8 cellular contexts compared by ENCODE assay signal in the genomic region with DNA sequence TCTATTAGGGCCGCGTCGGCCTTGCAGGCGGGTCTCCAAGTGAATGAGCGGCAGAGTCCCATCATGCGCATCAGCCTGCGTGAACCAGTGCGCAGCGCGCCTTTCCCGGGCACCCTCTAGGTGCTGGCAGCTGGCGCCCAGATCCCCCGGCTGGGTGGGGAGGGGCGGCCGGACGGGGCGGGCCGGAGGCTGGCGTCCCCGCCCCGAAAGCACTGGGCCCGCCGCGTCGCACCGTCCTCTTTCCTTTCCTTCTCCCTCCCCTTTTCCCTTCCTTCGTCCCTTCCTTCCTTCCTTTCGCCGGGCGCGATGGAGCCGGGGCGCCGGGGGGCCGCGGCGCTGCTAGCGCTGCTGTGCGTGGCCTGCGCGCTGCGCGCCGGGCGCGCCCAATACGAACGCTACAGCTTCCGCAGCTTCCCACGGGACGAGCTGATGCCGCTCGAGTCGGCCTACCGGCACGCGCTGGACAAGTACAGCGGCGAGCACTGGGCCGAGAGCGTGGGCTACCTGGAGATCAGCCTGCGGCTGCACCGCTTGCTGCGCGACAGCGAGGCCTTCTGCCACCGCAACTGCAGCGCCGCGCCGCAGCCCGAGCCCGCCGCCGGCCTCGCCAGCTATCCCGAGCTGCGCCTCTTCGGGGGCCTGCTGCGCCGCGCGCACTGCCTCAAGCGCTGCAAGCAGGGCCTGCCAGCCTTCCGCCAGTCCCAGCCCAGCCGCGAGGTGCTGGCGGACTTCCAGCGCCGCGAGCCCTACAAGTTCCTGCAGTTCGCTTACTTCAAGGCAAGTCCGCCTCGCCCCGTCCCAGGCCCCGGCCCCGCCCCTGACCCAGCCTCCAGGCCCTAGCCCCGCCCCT. TPM values are rescaled to one million over a fixed set of nuclear protein-coding genes. Genes with fewer than 3 reads are reported as not detected.
DNase-seq lines count a peak whose midpoint lies in the region; ATAC-seq and TF ChIP-seq lines count a peak whose summit lies in the region.

Gene CRTAP, plus strand, starts transcription at position 243 of the 850 bp plus-strand sequence. Its CDS starts 64 bp downstream, at position 307.

- peak; percentile 84 for ATAC-seq in GM18867 (IDR thresholded peaks at IDR 0.05; ENCODE audit: unreplicated experiment)
- peak; percentile 75 for ATAC-seq in HG03103 (IDR thresholded peaks at IDR 0.05; ENCODE audit: low read depth, unreplicated experiment)

- DNase-seq in AG08396 (ENCODE audit: low spot score) (peak; percentile 93), NCI-H345 treated with DMSO at 0.1 percent for 48 hours (lab: John Stamatoyannopoulos, UW; ENCODE audit: unreplicated experiment) (peak; percentile 52), cerebellum (ENCODE audit: low spot score) (peak; percentile 85), kidney epithelial cell (ENCODE audit: low read depth) (peak; percentile 89)
- DNase-seq in activated CD4-positive, alpha-beta T cell treated with anti-CD3 and anti-CD28 coated beads for 1 hour: peak; percentile 74
- peak; percentile 92 for DNase-seq in stimulated activated CD4-positive, alpha-beta T cell treated with anti-CD3 and anti-CD28 coated beads, Interleukin-15, amount 100 ng/mL, for 24 hours

- H3K27me3 ChIP-seq in kidney epithelial cell (ENCODE audit: control insufficient read depth, insufficient read depth, low read length): no peaks in the 10 kb centered on the region

- H3K4me3 ChIP-seq in kidney epithelial cell (ENCODE audit: low read depth, low read length): peak within 1 kb of the TSS; percentile 44

- no peak for TF ChIP-seq CTCF in kidney epithelial cell (IDR thresholded peaks at IDR 0.05; ENCODE audit: insufficient read depth, low read length, poor library complexity, severe bottlenecking)

- no peaks in the 10 kb centered on the region for H3K36me3 ChIP-seq in kidney epithelial cell (ENCODE audit: control insufficient read depth, insufficient read depth, low read length)

RNA-seq across cellular contexts. Expression of gene CRTAP, which starts in this region (rescaled TPM):
- 23.8 TPM for total RNA-seq in cerebellum
- 297 and 327 TPM in 2 replicates for total RNA-seq in kidney epithelial cell

Comparison
In these comparisons a context has a peak if more than half of its experiments do, and no peak if none do; other contexts are left out.
1. Peak in every context shown above with its lines: DNase-seq, ATAC-seq and H3K4me3 ChIP-seq.
2. RNA of gene CRTAP (total RNA-seq): 297 to 327 TPM in kidney epithelial cell; 23.8 TPM in cerebellum (single experiment); every median in the first group is over 10 times any median in the second.